10 cellular contexts compared by ENCODE assay signal in genomic region chr1:153616144-153616884, GRCh38. TPM values are rescaled to one million over a fixed set of nuclear protein-coding genes. Genes with fewer than 3 reads are reported as not detected.
A peak's percentile ranks its signal among the peaks of the same experiment; 100 is the strongest.
DNase-seq lines count a peak whose midpoint lies in the region; ATAC-seq, FAIRE-seq and TF ChIP-seq lines count a peak whose summit lies in the region.
"Had no signal": no experiment of that assay in that cellular context is flagged by ENCODE, and none has a peak within 500 bp of the region (broad histone marks: within the 10 kb centered on the region; RNA-seq: fewer than 3 reads in every experiment).

TSS of gene S100A14 (minus strand) at chr1:153616325. CDS start at chr1:153615858, 467 bp downstream.

- FAIRE-seq in GM12878 (lab: Jason Lieb, UNC) (peak; percentile 38), kidney (lab: Jason Lieb, UNC) (no peak)
- FAIRE-seq: GM19239 had no signal

- H2AFZ ChIP-seq in GM12878 (ENCODE audit: control insufficient read depth, low read depth, low read length) (peak within 1 kb of the TSS; percentile 48), smooth muscle cell (ENCODE audit: low read depth) (no peak within 1 kb of the TSS)

- no TSS peak for BruUV-seq in GM12878 (replicated peaks; lab: Mats Ljungman, UMichigan)

- TF ChIP-seq CTCF in HEK293 (tag by site-specific recombination; IDR thresholded peaks at IDR 0.05), result no peak
- TF ChIP-seq CTCF in GM12878 (IDR thresholded peaks at IDR 0.05 in 2 of 3, conservative IDR thresholded peaks at IDR 0.05 in 1 of 3; ENCODE audit: control insufficient read depth in 2 of 3, extremely low read depth in 1 of 3, insufficient read depth in 1 of 3, low read depth in 3 of 3, low read length in 3 of 3), result no peak
- no peak for TF ChIP-seq CTCF in kidney (IDR thresholded peaks at IDR 0.05; ENCODE audit: borderline replicate concordance, extremely low read depth, insufficient read depth)
- TF ChIP-seq CTCF in smooth muscle cell (IDR thresholded peaks at IDR 0.05; ENCODE audit: borderline replicate concordance, insufficient read depth, poor library complexity, severe bottlenecking), result no peak

- POLR2A ChIA-PET in HEK293 (lab: Yijun Ruan, JAX) (interaction anchor here (3.0 to 3.3 kb wide), 2 partner anchors 11 to 18 kb away, joined by 10 to 21 read pairs; partner anchors contain the start of genes CHTOP and S100A13), GM12878 (lab: Charles Lee) (interaction anchor here (1.3 to 1.4 kb wide), 2 partner anchors 10 to 18 kb away, joined by 4 to 5 read pairs; partner anchors contain the start of gene CHTOP)

- no peak for TF ChIP-seq POLR2A in GM12878 (IDR thresholded peaks at IDR 0.05; ENCODE audit: low read depth, low read length)

- H3K4me3 ChIP-seq in HEK293 (ENCODE audit: low read depth, low read length), result no peak within 1 kb of the TSS
- H3K4me3 ChIP-seq in GM12878, result no peak within 1 kb of the TSS
- no peak within 1 kb of the TSS for H3K4me3 ChIP-seq in kidney (ENCODE audit: low read length in 2 of 2)
- H3K4me3 ChIP-seq in smooth muscle cell, result peak within 1 kb of the TSS; percentile 39
- H3K4me3 ChIP-seq: SJSA1 had no signal

- H3K9ac ChIP-seq in GM12878 (ENCODE audit: control insufficient read depth, insufficient read depth, low read length), result no peak within 1 kb of the TSS
- peak within 1 kb of the TSS; percentile 8 to 37 for H3K9ac ChIP-seq in kidney (ENCODE audit: low read length in 2 of 2)
- no peak within 1 kb of the TSS for H3K9ac ChIP-seq in smooth muscle cell (ENCODE audit: low read depth)

- 40% methylated on average over 10 of the region's 10 CpGs for WGBS in GM12878 (ENCODE audit: insufficient coverage, insufficient replicate concordance, low lambda C conversion rate, missing lambda C conversion rate)
- 76% methylated on average over 10 of the region's 10 CpGs for WGBS in smooth muscle cell (ENCODE audit: low lambda C conversion rate)

- SMC1A ChIA-PET in GM12878 (lab: Charles Lee; ENCODE audit: uncharacterized antibody, unreplicated experiment), result interaction anchor here (0.7 to 5.0 kb wide), 12 partner anchors 9 to 96 kb away, joined by 3 to 36 read pairs (median 4); partner anchors contain the start of genes S100A1 and S100A13

- H3K27ac ChIP-seq in HEK293 (ENCODE audit: extremely low read depth, low read depth, low read length) (no peak within 1 kb of the TSS), GM12878 (ENCODE audit: control insufficient read depth, insufficient read depth) (no peak within 1 kb of the TSS; the same call in 1 of the 2 replicates), kidney (ENCODE audit: low read depth in 2 of 2, low read length in 2 of 2) (peak within 1 kb of the TSS; percentile 26 to 41), smooth muscle cell (ENCODE audit: low read depth) (no peak within 1 kb of the TSS)
- H3K27ac ChIP-seq: SJSA1 had no signal

- no peaks in the 10 kb centered on the region for H3K4me1 ChIP-seq in HEK293 (ENCODE audit: control insufficient read depth, insufficient read depth, low read length)
- H3K4me1 ChIP-seq in GM12878 (ENCODE audit: control insufficient read depth, insufficient read depth, low read length), result peaks cover 14% of the 10 kb centered on the region
- peaks cover 8 to 14% of the 10 kb centered on the region in 2 donors for H3K4me1 ChIP-seq in kidney (ENCODE audit: control insufficient read depth in 1 of 2, insufficient read depth in 1 of 2, low read depth in 1 of 2, low read length in 2 of 2)
- peaks cover 18% of the 10 kb centered on the region for H3K4me1 ChIP-seq in smooth muscle cell (ENCODE audit: low read depth)

- in situ Hi-C loops in GM12878 (cut with MboI), result no loop called here
- in situ Hi-C loops in ACHN (cut with HindIII; ENCODE audit: low pct_ligation_motif_present, low pct_unique_long_range_greater_than_20kb, low sequenced_read_pairs), result no loop called here

- DNase-seq in GM12878 (ENCODE audit: low read depth, low spot score), result no peak
- DNase-seq in kidney, result peak; percentile 94
- DNase-seq in smooth muscle cell (lab: John Stamatoyannopoulos, UW; ENCODE audit: unreplicated experiment), result no peak
- DNase-seq in activated T-cell treated with anti-CD3 and anti-CD28 coated beads for 4 hours, result no peak
- DNase-seq in midbrain (lab: John Stamatoyannopoulos, UW), result no peak
- DNase-seq in ACHN, result no peak

- H3K27me3 ChIP-seq in GM12878 (replicated peaks in 1 of 2; ENCODE audit: control insufficient read depth in 2 of 2, insufficient read depth in 2 of 2, low read length in 1 of 2) (no peaks in the 10 kb centered on the region), smooth muscle cell (ENCODE audit: low read depth) (no peaks in the 10 kb centered on the region)
- H3K27me3 ChIP-seq: SJSA1 had no signal

- H3K79me2 ChIP-seq in GM12878 (ENCODE audit: control insufficient read depth, insufficient read depth, low read length) (no peaks in the 10 kb centered on the region), smooth muscle cell (ENCODE audit: low read depth) (peaks cover 23% of the 10 kb centered on the region)

- peaks cover 0 to 21% of the 10 kb centered on the region in 2 experiments; a peak in 2 of 3 replicates for H3K36me3 ChIP-seq in HEK293 (ENCODE audit: control insufficient read depth in 2 of 2, insufficient read depth in 1 of 2, low read length in 2 of 2)
- no peaks in the 10 kb centered on the region for H3K36me3 ChIP-seq in GM12878 (ENCODE audit: control insufficient read depth in 2 of 2, insufficient read depth in 2 of 2, low read length in 1 of 2)
- no peaks in the 10 kb centered on the region for H3K36me3 ChIP-seq in kidney (ENCODE audit: control insufficient read depth in 1 of 2, insufficient read depth in 2 of 2, low read length in 2 of 2)
- no peaks in the 10 kb centered on the region for H3K36me3 ChIP-seq in smooth muscle cell (ENCODE audit: low read depth)

- H3K9me3 ChIP-seq in HEK293 (ENCODE audit: control insufficient read depth, insufficient read depth, low read depth, low read length) (no peaks in the 10 kb centered on the region), GM12878 (replicated peaks; ENCODE audit: control insufficient read depth, insufficient read depth, low read length) (no peaks in the 10 kb centered on the region), kidney (ENCODE audit: control insufficient read depth in 1 of 2, low read length in 2 of 2) (no peaks in the 10 kb centered on the region), smooth muscle cell (replicated peaks; ENCODE audit: low read depth) (no peaks in the 10 kb centered on the region)
- H3K9me3 ChIP-seq: SJSA1 had no signal

- TF ChIP-seq RAD21 in GM12878 (IDR thresholded peaks at IDR 0.05; ENCODE audit: insufficient read depth, low read depth, low read length), result no peak

- H3K4me2 ChIP-seq in GM12878 (ENCODE audit: control insufficient read depth, insufficient read depth) (peak within 1 kb of the TSS; percentile 17; the same call in 1 of the 2 replicates), smooth muscle cell (peak within 1 kb of the TSS; percentile 11)

- ATAC-seq in GM12878 (peak; percentile 50), HG03135 (IDR thresholded peaks at IDR 0.05; ENCODE audit: unreplicated experiment) (no peak)

- RAD21 ChIA-PET in GM12878 (lab: Charles Lee; ENCODE audit: unreplicated experiment), result interaction anchor here (0.6 to 6.2 kb wide), 9 partner anchors 11 to 106 kb away, joined by 3 to 60 read pairs (median 5); partner anchors contain the start of genes CHTOP and S100A13

- CTCF ChIA-PET in HEK293 (lab: Yijun Ruan, JAX), result interaction anchor here (0.6 to 4.8 kb wide), 2 partner anchors 11 to 64 kb away, joined by 4 to 28 read pairs; partner anchors contain the start of genes S100A1 and S100A13
- CTCF ChIA-PET in GM12878 (lab: Yijun Ruan, JAX), result interaction anchor here (0.8 to 7.8 kb wide), 13 partner anchors 12 to 371 kb away, joined by 3 to 106 read pairs (median 6); partner anchors contain the start of genes S100A1 and S100A13

- no peaks in the 10 kb centered on the region for H3F3A ChIP-seq in smooth muscle cell (ENCODE audit: low read depth)

- TF ChIP-seq EP300 in GM12878 (IDR thresholded peaks at IDR 0.05; ENCODE audit: borderline replicate concordance in 1 of 2, control insufficient read depth in 1 of 2, low read depth in 2 of 2, low read length in 2 of 2), result no peak

- H4K20me1 ChIP-seq in GM12878 (ENCODE audit: control insufficient read depth, insufficient read depth), result no peaks in the 10 kb centered on the region
- H4K20me1 ChIP-seq in smooth muscle cell (ENCODE audit: low read depth), result no peaks in the 10 kb centered on the region

- intact Hi-C loops in GM12878 (cut with micrococcal nuclease; ENCODE audit: unreplicated experiment), result loop anchor here (2.0 kb wide), 1 partner anchor 106 kb away; no protein-coding TSS in a partner anchor
- intact Hi-C loops in kidney (cut with DNase I), result no loop called here

TF ChIP-seq in HEK293, 187 proteins besides CTCF, POLR2A, EP300 and RAD21 (continues in another document):
- TF ChIP-seq ZBTB17 (tag by site-specific recombination; IDR thresholded peaks at IDR 0.05) (peak; percentile 99), ZNF19 (tag by site-specific recombination; IDR thresholded peaks at IDR 0.05; ENCODE audit: low read depth) (no peak), ZNF394 (tag by site-specific recombination; IDR thresholded peaks at IDR 0.05; ENCODE audit: borderline replicate concordance) (no peak)

TF ChIP-seq in GM12878, 131 proteins besides CTCF, POLR2A, EP300 and RAD21 (continues in another document):
- TF ChIP-seq BHLHE40 (IDR thresholded peaks at IDR 0.05; ENCODE audit: borderline replicate concordance in 1 of 2, low read depth in 2 of 2, low read length in 1 of 2) (peak in 1 of 2 experiments; percentile 78; a peak in 2 of 4 replicates), KAT2A (conservative IDR thresholded peaks at IDR 0.05; ENCODE audit: control insufficient read depth, low read depth, low read length) (no peak)

RNA-seq across cellular contexts. Expression of gene S100A14, which starts in this region (rescaled TPM):
- total RNA-seq in GM12878 (2013; cell fraction: nucleolus; rRNA removed), result not detected in 2 replicates
- total RNA-seq in GM12878 (2014; rRNA removed) (0.28 and 0.33 TPM in 2 replicates), GM12878 (2014; rRNA removed; fragmentation: Illumina TruSeq; extraction: Trizol) (0.28 TPM in 1 of 2 replicates, not detected in the other), GM12878 (2021) (0.53 and 0.54 TPM in 2 replicates), kidney (75.9 TPM), smooth muscle cell (20.1 and 25.1 TPM in 2 replicates)
- polyA plus RNA-seq in GM12878 (2011; ENCODE audit: low read depth), result not detected
- polyA plus RNA-seq in GM12878 (2011; rRNA removed) (0.58 and 0.89 TPM in 2 replicates), GM12878 (2014; fragmentation: Illumina TruSeq; extraction: Trizol) (0.35 and 0.46 TPM in 2 replicates), GM12878 (2014; fragmentation: Nextera tagmentation; extraction: Ambion mirVana) (under 1 TPM in 1 of 2 experiments, not detected in 1; 0.20 TPM), GM12878 (2014; rRNA removed) (0.28 and 0.77 TPM in 2 replicates), GM12878 (2016; fragmentation: Nextera tagmentation; extraction: Ambion mirVana) (not detected), kidney (ENCODE audit: insufficient read depth, low read depth, low replicate concordance) (35.6 TPM), smooth muscle cell (11.0 and 32.7 TPM in 2 replicates)
- 0.48 and 0.69 TPM in 2 replicates for polyA plus RNA-seq in GM12878 (2011; cell fraction: cytosol; rRNA removed)
- 0.15 and 0.29 TPM in 2 replicates for polyA plus RNA-seq in GM12878 (2011; cell fraction: nucleus; rRNA removed)
- polyA plus RNA-seq in GM12878 (2012), result 0.20 and 0.46 TPM in 2 replicates
- 0.52 TPM in 1 of 2 replicates, not detected in the other for polyA minus RNA-seq in GM12878 (2011; rRNA and poly(A)+ RNA removed)
- polyA minus RNA-seq in GM12878 (2011; cell fraction: cytosol; rRNA and poly(A)+ RNA removed), result not detected in 2 replicates
- not detected in 2 replicates for polyA minus RNA-seq in GM12878 (2011; cell fraction: nucleus; rRNA and poly(A)+ RNA removed)
- total RNA-seq: SJSA1 had no signal

Comparison
In these comparisons a context has a peak if more than half of its experiments do, and no peak if none do; other contexts are left out.
1. RNA of gene S100A14 (total RNA-seq): 75.9 TPM in kidney (single experiment) and 20.1 to 25.1 TPM in smooth muscle cell; 0.28 to 0.54 TPM in GM12878; every median in the first group is over 10 times any median in the second.
2. Peak in ATAC-seq and H3K4me2 ChIP-seq in GM12878; RNA of the gene not detected or under 1 TPM.
3. H3K27ac ChIP-seq: peak in kidney (2 of 2); none in HEK293 (single experiment), GM12878 (single experiment) and smooth muscle cell (single experiment).
4. H3K9ac ChIP-seq: peak in kidney (2 of 2); none in GM12878 (single experiment) and smooth muscle cell (single experiment).